ENCODE assay signal across 22 cellular contexts in the genomic region with DNA sequence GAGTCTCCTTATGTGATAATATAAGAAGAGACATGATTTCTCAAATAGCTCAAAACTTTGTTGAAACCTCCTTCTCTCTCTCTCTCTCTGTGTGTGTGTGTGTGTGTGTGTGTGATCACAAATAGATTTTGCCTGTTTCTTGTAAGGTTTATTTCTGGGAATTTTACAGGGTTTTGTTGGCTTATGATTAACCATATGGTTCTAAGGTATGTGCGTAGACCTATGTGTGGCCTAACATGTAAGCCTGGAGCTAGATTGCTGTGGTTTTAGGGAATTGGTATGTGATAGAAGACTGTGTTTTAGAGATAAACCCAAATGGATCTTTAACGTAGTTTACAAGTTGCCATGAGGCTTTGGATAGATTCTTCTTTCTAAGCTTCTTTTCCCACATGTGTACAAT.
DNase-seq lines count a peak whose midpoint lies in the region; ATAC-seq and TF ChIP-seq lines count a peak whose summit lies in the region.
"Had no signal": no experiment of that assay in that cellular context is flagged by ENCODE, and none has a peak within 500 bp of the region (broad histone marks: within the 10 kb centered on the region; RNA-seq: fewer than 3 reads in every experiment).

No MANE protein-coding gene starts in this region.

- H3K9me3 ChIP-seq in Caco-2 (no peaks in the 10 kb centered on the region), neural cell (ENCODE audit: low read length) (no peaks in the 10 kb centered on the region)
- H3K9me3 ChIP-seq: SJCRH30 had no signal

- POLR2A ChIA-PET in Caco-2 (lab: Charles Lee), result no interaction called here

- ATAC-seq in left colon (peak; percentile 47), Right ventricle myocardium inferior (no peak)
- ATAC-seq: CD8-positive, alpha-beta T cell; SK-N-SH treated with all-trans-retinoic acid at 6 μM for 48 hours had no signal

- H3K9me2 ChIP-seq in neural cell (ENCODE audit: insufficient read depth, low read length), result no peaks in the 10 kb centered on the region

- CTCF ChIA-PET in Caco-2 (lab: Charles Lee), result interaction anchor here (0.8 to 1.1 kb wide), 5 partner anchors 11 to 751 kb away, joined by 3 to 4 read pairs (median 3); no protein-coding TSS in a partner anchor

- no peaks in the 10 kb centered on the region for H3F3A ChIP-seq in neural cell (ENCODE audit: insufficient read depth, low read length, poor library complexity, severe bottlenecking)

- H3K27me3 Mint-ChIP-seq in Caco-2 (ENCODE audit: insufficient read depth, unreplicated experiment), result no peaks in the 10 kb centered on the region
- H3K27me3 Mint-ChIP-seq: B cell had no signal

- intact Hi-C loops in Caco-2 (cut with micrococcal nuclease; ENCODE audit: unreplicated experiment), result no loop called here
- intact Hi-C loops in left colon (cut with DNase I, micrococcal nuclease), result no loop called here
- intact Hi-C loops in Right ventricle myocardium inferior (cut with DNase I), result no loop called here

- no peaks in the 10 kb centered on the region for H4K20me1 ChIP-seq in neural cell (ENCODE audit: insufficient read depth)

- DNase-seq in Caco-2 (no peak), left colon (no peak), Right ventricle myocardium inferior (ENCODE audit: missing footprints) (no peak), NCI-H524 (lab: John Stamatoyannopoulos, UW) (no peak)
- DNase-seq in activated effector memory CD4-positive, alpha-beta T cell treated with anti-CD3 and anti-CD28 coated beads, Interleukin-2, amount 50 U/mL, for 16 hours, result no peak
- DNase-seq: CD8-positive, alpha-beta T cell; DMS153; HCEC 1CT; KG1; MM.1S; NCI-H1694 treated with DMSO at 0.1 percent for 48 hours; NCI-H2081; NCI-H2171; NCI-H226; NCI-H510A; SJCRH30 had no signal

- H2AFZ ChIP-seq in neural cell (ENCODE audit: low read depth, low read length), result no peak overlapping the region

- H3K36me3 Mint-ChIP-seq in Caco-2 (ENCODE audit: insufficient read depth, unreplicated experiment), result no peaks in the 10 kb centered on the region
- H3K36me3 Mint-ChIP-seq: CD8-positive, alpha-beta T cell had no signal

- H3K27ac Mint-ChIP-seq in Caco-2 (ENCODE audit: unreplicated experiment), result peak overlapping the region; percentile 32
- H3K27ac Mint-ChIP-seq: B cell; CD8-positive, alpha-beta T cell had no signal

- H3K4me3 ChIP-seq in Caco-2 (ENCODE audit: low read depth, low read length) (no peak overlapping the region), neural cell (ENCODE audit: low read length) (no peak overlapping the region)
- H3K4me3 ChIP-seq: SJCRH30 had no signal

- no peaks in the 10 kb centered on the region; the same call in 1 of the 2 replicates for H3K27me3 ChIP-seq in Caco-2 (replicated peaks; ENCODE audit: control insufficient read depth, insufficient read depth, low read length)
- no peaks in the 10 kb centered on the region for H3K27me3 ChIP-seq in neural cell (ENCODE audit: insufficient read depth, low read depth, low read length)
- H3K27me3 ChIP-seq: SJCRH30 had no signal

- TF ChIP-seq RAD21 in neural cell (conservative IDR thresholded peaks at IDR 0.05), result no peak

- H3K9me3 Mint-ChIP-seq in Caco-2 (ENCODE audit: unreplicated experiment), result no peaks in the 10 kb centered on the region

- no peak for TF ChIP-seq EP300 in neural cell (conservative IDR thresholded peaks at IDR 0.05; ENCODE audit: poor library complexity, severe bottlenecking)

- H3K79me2 ChIP-seq in neural cell (replicated peaks; ENCODE audit: insufficient read depth, low read length), result no peaks in the 10 kb centered on the region

- BruUV-seq in Caco-2 (replicated peaks; lab: Mats Ljungman, UMichigan), result no TSS peak

- H3K36me3 ChIP-seq in Caco-2 (ENCODE audit: control insufficient read depth, insufficient read depth, low read length) (no peaks in the 10 kb centered on the region), neural cell (ENCODE audit: insufficient read depth, low read length) (peaks cover 7% of the 10 kb centered on the region)
- H3K36me3 ChIP-seq: SJCRH30 had no signal

- H3K4me2 ChIP-seq in neural cell (ENCODE audit: low read length), result no peak overlapping the region

- no peak overlapping the region for H3K9ac ChIP-seq in neural cell (ENCODE audit: low read length)

- peaks cover 18% of the 10 kb centered on the region for H3K4me1 ChIP-seq in Caco-2
- H3K4me1 ChIP-seq: SJCRH30 had no signal

- H3K27ac ChIP-seq in VCaP, result peak overlapping the region; percentile 11; the same call in 1 of the 2 replicates
- peak overlapping the region; percentile 22 for H3K27ac ChIP-seq in neural cell (ENCODE audit: low read length)
- H3K27ac ChIP-seq: 22Rv1, C4-2B, SJCRH30 had no signal

- H3K4me1 Mint-ChIP-seq in Caco-2 (ENCODE audit: low read depth, unreplicated experiment), result peaks cover 32% of the 10 kb centered on the region
- H3K4me1 Mint-ChIP-seq: B cell had no signal

- TF ChIP-seq CTCF in Caco-2 (IDR thresholded peaks at IDR 0.05; ENCODE audit: insufficient read depth in 1 of 2, low read depth in 1 of 2, low read length in 1 of 2, severe bottlenecking in 1 of 2, unreplicated experiment in 1 of 2) (no peak), VCaP (conservative IDR thresholded peaks at IDR 0.05) (no peak), neural cell (IDR thresholded peaks at IDR 0.05; ENCODE audit: poor library complexity, severe bottlenecking) (no peak)

- H3K4me3 Mint-ChIP-seq in Caco-2 (ENCODE audit: unreplicated experiment), result peak overlapping the region; percentile 3
- H3K4me3 Mint-ChIP-seq: B cell; CD8-positive, alpha-beta T cell had no signal

TF ChIP-seq in neural cell, 6 proteins besides CTCF, POLR2A, EP300 and RAD21:
- TF ChIP-seq TAF1 (IDR thresholded peaks at IDR 0.05; ENCODE audit: low read depth), result no peak
- TF ChIP-seq POLR2AphosphoS5 (IDR thresholded peaks at IDR 0.05), result no peak
- TF ChIP-seq EZH2 (IDR thresholded peaks at IDR 0.05; ENCODE audit: borderline replicate concordance, insufficient read depth, low read length, poor library complexity, severe bottlenecking), result no peak
- no peak for TF ChIP-seq SMC3 (conservative IDR thresholded peaks at IDR 0.05; ENCODE audit: poor library complexity)
- TF ChIP-seq, protein P1, sequence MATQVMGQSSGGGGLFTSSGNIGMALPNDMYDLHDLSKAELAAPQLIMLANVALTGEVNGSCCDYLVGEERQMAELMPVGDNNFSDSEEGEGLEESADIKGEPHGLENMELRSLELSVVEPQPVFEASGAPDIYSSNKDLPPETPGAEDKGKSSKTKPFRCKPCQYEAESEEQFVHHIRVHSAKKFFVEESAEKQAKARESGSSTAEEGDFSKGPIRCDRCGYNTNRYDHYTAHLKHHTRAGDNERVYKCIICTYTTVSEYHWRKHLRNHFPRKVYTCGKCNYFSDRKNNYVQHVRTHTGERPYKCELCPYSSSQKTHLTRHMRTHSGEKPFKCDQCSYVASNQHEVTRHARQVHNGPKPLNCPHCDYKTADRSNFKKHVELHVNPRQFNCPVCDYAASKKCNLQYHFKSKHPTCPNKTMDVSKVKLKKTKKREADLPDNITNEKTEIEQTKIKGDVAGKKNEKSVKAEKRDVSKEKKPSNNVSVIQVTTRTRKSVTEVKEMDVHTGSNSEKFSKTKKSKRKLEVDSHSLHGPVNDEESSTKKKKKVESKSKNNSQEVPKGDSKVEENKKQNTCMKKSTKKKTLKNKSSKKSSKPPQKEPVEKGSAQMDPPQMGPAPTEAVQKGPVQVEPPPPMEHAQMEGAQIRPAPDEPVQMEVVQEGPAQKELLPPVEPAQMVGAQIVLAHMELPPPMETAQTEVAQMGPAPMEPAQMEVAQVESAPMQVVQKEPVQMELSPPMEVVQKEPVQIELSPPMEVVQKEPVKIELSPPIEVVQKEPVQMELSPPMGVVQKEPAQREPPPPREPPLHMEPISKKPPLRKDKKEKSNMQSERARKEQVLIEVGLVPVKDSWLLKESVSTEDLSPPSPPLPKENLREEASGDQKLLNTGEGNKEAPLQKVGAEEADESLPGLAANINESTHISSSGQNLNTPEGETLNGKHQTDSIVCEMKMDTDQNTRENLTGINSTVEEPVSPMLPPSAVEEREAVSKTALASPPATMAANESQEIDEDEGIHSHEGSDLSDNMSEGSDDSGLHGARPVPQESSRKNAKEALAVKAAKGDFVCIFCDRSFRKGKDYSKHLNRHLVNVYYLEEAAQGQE (IDR thresholded peaks at IDR 0.05; ENCODE audit: borderline replicate concordance), result no peak
- no peak for TF ChIP-seq MXI1 (conservative IDR thresholded peaks at IDR 0.05; ENCODE audit: poor library complexity, severe bottlenecking)
TF ChIP-seq in neural cell: peak in this region for 0.
